1 cellular context compared by ENCODE assay signal in genomic region chr20:44703183-44703925, GRCh38.
TF ChIP-seq lines count a peak whose summit lies in the region.

No MANE protein-coding gene starts in this region.

TF ChIP-seq in endothelial cell of umbilical vein, 7 proteins besides CTCF, POLR2A, EP300 and RAD21:
- TF ChIP-seq MYC (IDR thresholded peaks at IDR 0.05; ENCODE audit: low read depth, low read length) (no peak), POLR2AphosphoS5 (IDR thresholded peaks at IDR 0.05; ENCODE audit: insufficient read depth, low read depth, low read length) (no peak), EZH2 (IDR thresholded peaks at IDR 0.05; ENCODE audit: borderline replicate concordance, low read depth, low read length, severe bottlenecking) (no peak), FOS (IDR thresholded peaks at IDR 0.05; ENCODE audit: borderline replicate concordance, insufficient read depth, low read length) (no peak), JUN (IDR thresholded peaks at IDR 0.05; ENCODE audit: borderline replicate concordance, insufficient read depth, insufficient read length, low read depth) (no peak), GATA2 (IDR thresholded peaks at IDR 0.05; ENCODE audit: insufficient read depth, insufficient read length, low read depth, low read length) (no peak)
- TF ChIP-seq, protein P1, sequence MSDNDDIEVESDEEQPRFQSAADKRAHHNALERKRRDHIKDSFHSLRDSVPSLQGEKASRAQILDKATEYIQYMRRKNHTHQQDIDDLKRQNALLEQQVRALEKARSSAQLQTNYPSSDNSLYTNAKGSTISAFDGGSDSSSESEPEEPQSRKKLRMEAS (IDR thresholded peaks at IDR 0.05; ENCODE audit: insufficient read depth, insufficient read length): no peak
